8 cellular contexts compared by ENCODE assay signal in the genomic region with DNA sequence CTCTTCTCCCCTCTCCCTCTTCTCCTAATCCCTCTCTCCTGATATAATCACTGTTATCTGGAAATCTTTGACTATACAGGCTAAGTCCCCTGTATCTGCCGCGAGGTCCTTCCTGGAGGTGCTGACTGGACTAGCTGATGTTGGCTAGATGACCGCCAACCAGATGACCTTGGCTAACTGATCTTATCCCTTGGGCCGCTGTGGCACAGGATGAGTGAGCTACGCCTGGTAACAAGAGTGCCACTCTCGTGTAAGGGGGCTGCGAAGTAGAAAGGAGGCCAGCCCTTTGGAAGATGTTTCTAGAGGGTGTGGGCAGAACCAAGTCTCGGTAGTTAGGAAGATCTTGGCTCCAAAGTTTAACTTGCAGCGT. TPM values are rescaled to one million over a fixed set of nuclear protein-coding genes. Genes with fewer than 3 reads are reported as not detected.
DNase-seq lines count a peak whose midpoint lies in the region; ATAC-seq and TF ChIP-seq lines count a peak whose summit lies in the region.

No MANE protein-coding gene starts in this region.

- H3K36me3 Mint-ChIP-seq in CD8-positive, alpha-beta T cell, result peaks cover 27% of the 10 kb centered on the region
- peaks cover 31% of the 10 kb centered on the region for H3K36me3 Mint-ChIP-seq in activated CD8-positive, alpha-beta T cell treated with anti-CD3 and anti-CD28 coated beads for 36 hours (ENCODE audit: low read depth)
- peaks cover 23 to 26% of the 10 kb centered on the region in 2 donors for H3K36me3 Mint-ChIP-seq in stimulated activated naive B cell treated with anti-CD40 and anti-IgM and Interleukin-4, amounts not matched to agents 10 μg/mL and 1 μg/mL and 100 μg/mL, for 72 hours

- peak overlapping the region; percentile 62 for H3K27ac Mint-ChIP-seq in CD8-positive, alpha-beta T cell
- H3K27ac Mint-ChIP-seq in activated CD8-positive, alpha-beta T cell treated with anti-CD3 and anti-CD28 coated beads for 36 hours, result peak overlapping the region; percentile 64
- H3K27ac Mint-ChIP-seq in stimulated activated naive B cell treated with anti-CD40 and anti-IgM and Interleukin-4, amounts not matched to agents 10 μg/mL and 1 μg/mL and 100 μg/mL, for 72 hours, result peak overlapping the region; percentile 48

- ATAC-seq in CD8-positive, alpha-beta T cell, result no peak
- peak; percentile 32 for ATAC-seq in GM19452 (IDR thresholded peaks at IDR 0.05; ENCODE audit: unreplicated experiment)
- ATAC-seq in HG03460 (IDR thresholded peaks at IDR 0.05; ENCODE audit: unreplicated experiment), result peak; percentile 34
- peak; percentile 38 for ATAC-seq in activated CD8-positive, alpha-beta T cell treated with anti-CD3 and anti-CD28 coated beads for 36 hours
- ATAC-seq in stimulated activated naive B cell treated with anti-CD40 and anti-IgM and Interleukin-4, amounts not matched to agents 10 μg/mL and 1 μg/mL and 100 μg/mL, for 72 hours (replicated peaks), result peak; percentile 45 to 55
- ATAC-seq in left colon, result no peak

- H3K27me3 Mint-ChIP-seq in CD8-positive, alpha-beta T cell (ENCODE audit: low read depth), result peaks cover 11% of the 10 kb centered on the region
- H3K27me3 Mint-ChIP-seq in activated CD8-positive, alpha-beta T cell treated with anti-CD3 and anti-CD28 coated beads for 36 hours, result peaks cover 1% of the 10 kb centered on the region
- H3K27me3 Mint-ChIP-seq in stimulated activated naive B cell treated with anti-CD40 and anti-IgM and Interleukin-4, amounts not matched to agents 10 μg/mL and 1 μg/mL and 100 μg/mL, for 72 hours, result peaks cover 0 to 6% of the 10 kb centered on the region in 2 donors

- H3K36me3 ChIP-seq in CD8-positive, alpha-beta T cell (ENCODE audit: insufficient read depth, low read length), result no peaks in the 10 kb centered on the region

- peaks cover 11% of the 10 kb centered on the region for H3K4me1 ChIP-seq in CD8-positive, alpha-beta T cell (ENCODE audit: insufficient read depth, low read length)

- peaks cover 37% of the 10 kb centered on the region for H3K4me1 Mint-ChIP-seq in CD8-positive, alpha-beta T cell (ENCODE audit: low read depth)
- H3K4me1 Mint-ChIP-seq in activated CD8-positive, alpha-beta T cell treated with anti-CD3 and anti-CD28 coated beads for 36 hours (ENCODE audit: low read depth), result peaks cover 31% of the 10 kb centered on the region
- peaks cover 19 to 25% of the 10 kb centered on the region in 2 donors for H3K4me1 Mint-ChIP-seq in stimulated activated naive B cell treated with anti-CD40 and anti-IgM and Interleukin-4, amounts not matched to agents 10 μg/mL and 1 μg/mL and 100 μg/mL, for 72 hours

- intact Hi-C loops in CD8-positive, alpha-beta T cell (cut with DNase I, micrococcal nuclease), result loop anchor here (1.0 to 5.0 kb wide), 9 partner anchors 290 to 1575 kb away; partner anchors contain the start of genes MARCHF3 (in 2 of the 2), PHAX (in 2 of the 2), GRAMD2B (in 1 of the 2) and ISOC1 (in 1 of the 2)
- intact Hi-C loops in activated CD8-positive, alpha-beta T cell treated with anti-CD3 and anti-CD28 coated beads for 36 hours (cut with micrococcal nuclease), result no loop called here
- intact Hi-C loops in left colon (cut with DNase I, micrococcal nuclease), result no loop called here

- peak overlapping the region; percentile 10 for H3K27ac ChIP-seq in CD8-positive, alpha-beta T cell (ENCODE audit: low read depth, low read length)

- CTCF ChIA-PET in CD8-positive, alpha-beta T cell (lab: Charles Lee), result no interaction called here
- CTCF ChIA-PET in activated CD8-positive, alpha-beta T cell treated with anti-CD3 and anti-CD28 coated beads for 36 hours (lab: Charles Lee), result no interaction called here

- peaks cover 13% of the 10 kb centered on the region for H3K9me3 Mint-ChIP-seq in CD8-positive, alpha-beta T cell
- H3K9me3 Mint-ChIP-seq in activated CD8-positive, alpha-beta T cell treated with anti-CD3 and anti-CD28 coated beads for 36 hours, result peaks cover 18% of the 10 kb centered on the region
- H3K9me3 Mint-ChIP-seq in stimulated activated naive B cell treated with anti-CD40 and anti-IgM and Interleukin-4, amounts not matched to agents 10 μg/mL and 1 μg/mL and 100 μg/mL, for 72 hours, result peaks cover 9 to 14% of the 10 kb centered on the region in 2 donors

- H3K27me3 ChIP-seq in CD8-positive, alpha-beta T cell (ENCODE audit: insufficient read depth, low read length), result no peaks in the 10 kb centered on the region

- DNase-seq in CD8-positive, alpha-beta T cell, result peak in 1 of 7 experiments; percentile 13
- DNase-seq in activated CD8-positive, alpha-beta T cell treated with anti-CD3 and anti-CD28 coated beads for 36 hours, result no peak
- DNase-seq in stimulated activated naive B cell treated with anti-CD40 and anti-IgM and Interleukin-4, amounts not matched to agents 10 μg/mL and 1 μg/mL and 100 μg/mL, for 72 hours, result no peak
- DNase-seq in left colon, result no peak
- no peak for DNase-seq in stimulated activated naive CD4-positive, alpha-beta T cell treated with Interleukin-2 at 50 U/mL for 16 hours (lab: John Stamatoyannopoulos, UW)

- H3K9me3 ChIP-seq in CD8-positive, alpha-beta T cell (ENCODE audit: low read length), result no peaks in the 10 kb centered on the region

- peak overlapping the region; percentile 61 for H3K4me3 ChIP-seq in CD8-positive, alpha-beta T cell (ENCODE audit: low read depth, low read length)
- H3K4me3 ChIP-seq in iPS-11a (ENCODE audit: low read depth, low read length), result peak overlapping the region; percentile 25

- H3K4me3 Mint-ChIP-seq in CD8-positive, alpha-beta T cell, result peak overlapping the region; percentile 90
- peak overlapping the region; percentile 84 for H3K4me3 Mint-ChIP-seq in activated CD8-positive, alpha-beta T cell treated with anti-CD3 and anti-CD28 coated beads for 36 hours
- peak overlapping the region; percentile 78 to 94 for H3K4me3 Mint-ChIP-seq in stimulated activated naive B cell treated with anti-CD40 and anti-IgM and Interleukin-4, amounts not matched to agents 10 μg/mL and 1 μg/mL and 100 μg/mL, for 72 hours

- no peak for TF ChIP-seq CTCF in CD8-positive, alpha-beta T cell (IDR thresholded peaks at IDR 0.05)
- TF ChIP-seq CTCF in activated CD8-positive, alpha-beta T cell treated with anti-CD3 and anti-CD28 coated beads for 36 hours (IDR thresholded peaks at IDR 0.05), result no peak

- POLR2A ChIA-PET in CD8-positive, alpha-beta T cell (lab: Charles Lee), result interaction anchor here (0.6 to 0.9 kb wide), 3 partner anchors 8 to 82 kb away, joined by 3 to 6 read pairs (median 3); no protein-coding TSS in a partner anchor
- POLR2A ChIA-PET in activated CD8-positive, alpha-beta T cell treated with anti-CD3 and anti-CD28 coated beads for 36 hours (lab: Charles Lee), result no interaction called here

RNA-seq across cellular contexts. Expression of gene PRRC1, which starts 0.3 kb away (rescaled TPM):
- total RNA-seq in CD8-positive, alpha-beta T cell, result 10 to 100 TPM; 30.4 to 37.3 TPM
- total RNA-seq in activated CD8-positive, alpha-beta T cell treated with anti-CD3 and anti-CD28 coated beads for 36 hours, result 10 to 100 TPM; 38.0 to 38.1 TPM
- total RNA-seq in left colon, result 10 to 100 TPM; 65.4 to 77.7 TPM

Comparison
In these comparisons a context has a peak if more than half of its experiments do, and no peak if none do; other contexts are left out.
1. ATAC-seq: peak in GM19452 (single experiment), HG03460 (single experiment), activated CD8-positive, alpha-beta T cell treated with anti-CD3 and anti-CD28 coated beads for 36 hours (single experiment) and stimulated activated naive B cell treated with anti-CD40 and anti-IgM and Interleukin-4, amounts not matched to agents 10 μg/mL and 1 μg/mL and 100 μg/mL, for 72 hours (2 of 2); none in CD8-positive, alpha-beta T cell (single experiment) and left colon (single experiment).
2. intact Hi-C loops: an anchor here in CD8-positive, alpha-beta T cell (1.0 to 5.0 kb wide); none called in activated CD8-positive, alpha-beta T cell treated with anti-CD3 and anti-CD28 coated beads for 36 hours and left colon.
3. Peak in every context shown above with its lines, with median percentiles within 50 percentile points of each other: H3K27ac Mint-ChIP-seq and H3K4me3 Mint-ChIP-seq.